21 cellular contexts compared by ENCODE assay signal in genomic region chr2:189144700-189145211, GRCh38. TPM values are rescaled to one million over a fixed set of nuclear protein-coding genes. Genes with fewer than 3 reads are reported as not detected.
DNase-seq lines count a peak whose midpoint lies in the region; ATAC-seq and TF ChIP-seq lines count a peak whose summit lies in the region.
"Had no signal": no experiment of that assay in that cellular context is flagged by ENCODE, and none has a peak within 500 bp of the region (broad histone marks: within the 10 kb centered on the region; RNA-seq: fewer than 3 reads in every experiment).

No MANE protein-coding gene starts in this region.

- no peak overlapping the region for H3K9ac ChIP-seq in IMR-90 (ENCODE audit: low read depth, low read length)
- no peak overlapping the region for H3K9ac ChIP-seq in fibroblast of lung (ENCODE audit: insufficient read depth, low read length)
- H3K9ac ChIP-seq: BLaER1 treated with 17β-estradiol and CSF1 and Interleukin-3, amounts not matched to agents 10 nM and 100 nM had no signal

- H3K4ac ChIP-seq in IMR-90 (ENCODE audit: low read depth, low read length): peak overlapping the region; percentile 67

- no peak for TF ChIP-seq EP300 in tibial nerve (IDR thresholded peaks at IDR 0.05)

- peak overlapping the region; percentile 49 for H2BK20ac ChIP-seq in IMR-90 (ENCODE audit: low read depth, low read length)

- H3K36me3 Mint-ChIP-seq in mesothelial cell of epicardium: peaks cover 4% of the 10 kb centered on the region
- H3K36me3 Mint-ChIP-seq: activated naive CD8-positive, alpha-beta T cell treated with anti-CD3 and anti-CD28 coated beads, Interleukin-2, amount 10 ng/mL, durations not matched to agents 7 days and 5 days had no signal

- H3K4me3 ChIP-seq in IMR-90 (ENCODE audit: insufficient read depth, low read depth, low read length): no peak overlapping the region
- H3K4me3 ChIP-seq in fibroblast of lung (replicated peaks in 1 of 4; ENCODE audit: control extremely low read depth in 1 of 4, insufficient read depth in 1 of 4, low read depth in 3 of 4, low read length in 4 of 4): no peak overlapping the region
- H3K4me3 ChIP-seq in tibial nerve: no peak overlapping the region
- H3K4me3 ChIP-seq: BLaER1 treated with 17β-estradiol and CSF1 and Interleukin-3, amounts not matched to agents 10 nM and 100 nM; breast epithelium had no signal

- TF ChIP-seq POLR2A in IMR-90 (IDR thresholded peaks at IDR 0.05; ENCODE audit: low read depth, low read length) (no peak), tibial nerve (IDR thresholded peaks at IDR 0.05) (no peak)

- ATAC-seq in IMR-90 (ENCODE audit: low read depth) (no peak), GM21825 (IDR thresholded peaks at IDR 0.05; ENCODE audit: unreplicated experiment) (no peak)
- ATAC-seq: T-helper 17 cell had no signal

- H2AFZ ChIP-seq in IMR-90 (replicated peaks; ENCODE audit: low read length, poor library complexity): no peak overlapping the region
- H2AFZ ChIP-seq in fibroblast of lung (ENCODE audit: low read length): no peak overlapping the region

- WGBS in IMR-90 (ENCODE audit: extremely low coverage in 2 of 2, insufficient read length in 1 of 2), 2 experiments: no CpG with 5 or more reads among the region's 3 CpGs
- 87 to 89% methylated on average over 3 of the region's 3 CpGs for WGBS in tibial nerve, 2 donors

- H3K27me3 ChIP-seq in IMR-90 (ENCODE audit: control insufficient read depth, insufficient read depth, low read length): no peaks in the 10 kb centered on the region
- H3K27me3 ChIP-seq in fibroblast of lung (ENCODE audit: control insufficient read depth, insufficient read depth, low read length): no peaks in the 10 kb centered on the region
- no peaks in the 10 kb centered on the region for H3K27me3 ChIP-seq in tibial nerve
- H3K27me3 ChIP-seq: BLaER1 treated with 17β-estradiol and CSF1 and Interleukin-3, amounts not matched to agents 10 nM and 100 nM; breast epithelium; neutrophil had no signal

- H3K79me2 ChIP-seq in fibroblast of lung (ENCODE audit: control insufficient read depth, insufficient read depth, low read length): peaks cover 74% of the 10 kb centered on the region

- intact Hi-C loops in IMR-90 (cut with micrococcal nuclease): no loop called here

- H2BK15ac ChIP-seq in IMR-90 (ENCODE audit: low read depth, low read length): no peak overlapping the region; the same call in 2 of the 3 replicates

- peaks cover 2% of the 10 kb centered on the region for H3K36me3 ChIP-seq in IMR-90 (ENCODE audit: control insufficient read depth, insufficient read depth, low read length)
- H3K36me3 ChIP-seq in fibroblast of lung (ENCODE audit: control insufficient read depth, insufficient read depth, low read length): no peaks in the 10 kb centered on the region
- H3K36me3 ChIP-seq in tibial nerve: no peaks in the 10 kb centered on the region
- H3K36me3 ChIP-seq: BLaER1 treated with 17β-estradiol and CSF1 and Interleukin-3, amounts not matched to agents 10 nM and 100 nM; breast epithelium; neutrophil; WERI-Rb-1 had no signal

- H3K9me3 ChIP-seq in IMR-90 (ENCODE audit: control insufficient read depth, insufficient read depth, low read length) (no peaks in the 10 kb centered on the region), fibroblast of lung (ENCODE audit: control insufficient read depth, insufficient read depth, low read depth, low read length) (no peaks in the 10 kb centered on the region), tibial nerve (no peaks in the 10 kb centered on the region)
- H3K9me3 ChIP-seq: BLaER1 treated with 17β-estradiol and CSF1 and Interleukin-3, amounts not matched to agents 10 nM and 100 nM; breast epithelium; neutrophil had no signal

- H3K4me2 ChIP-seq in IMR-90 (ENCODE audit: low read depth, low read length) (peak overlapping the region; percentile 58), fibroblast of lung (ENCODE audit: extremely low read depth, insufficient read depth, low read length) (peak overlapping the region; percentile 68)
- H3K4me2 ChIP-seq: BLaER1 treated with 17β-estradiol and CSF1 and Interleukin-3, amounts not matched to agents 10 nM and 100 nM had no signal

- peak overlapping the region; percentile 69 for H3K27ac Mint-ChIP-seq in mesothelial cell of epicardium
- H3K27ac Mint-ChIP-seq: activated naive CD8-positive, alpha-beta T cell treated with anti-CD3 and anti-CD28 coated beads, Interleukin-2, amount 10 ng/mL, durations not matched to agents 7 days and 5 days; T-helper 17 cell had no signal

- peak overlapping the region; percentile 61 for H2BK120ac ChIP-seq in IMR-90 (ENCODE audit: low read depth, low read length)

- DNase-seq in DMS 273 treated with DMSO at 0.1 percent for 48 hours (lab: John Stamatoyannopoulos, UW) (peak; percentile 62), IMR-90 (peak; percentile 59), fibroblast of lung (ENCODE audit: low read depth in 2 of 2) (peak; percentile 46 to 87), mesothelial cell of epicardium (ENCODE audit: low spot score in 2 of 2, unreplicated experiment in 2 of 2) (no peak), NCI-H1048 (lab: John Stamatoyannopoulos, UW) (no peak), COLO829 (ENCODE audit: low spot score) (no peak), tibial nerve (ENCODE audit: low spot score in 2 of 2) (no peak)
- DNase-seq: activated CD4-positive, alpha-beta T cell treated with anti-CD3 and anti-CD28 coated beads, Interleukin-2, amount 50 U/mL, for 4 hours; activated CD8-positive, alpha-beta memory T cell treated with anti-CD3 and anti-CD28 coated beads, Interleukin-2, amount 50 U/mL, for 48 hours; activated naive CD8-positive, alpha-beta T cell treated with anti-CD3 and anti-CD28 coated beads, Interleukin-2, amount 10 ng/mL, durations not matched to agents 7 days and 5 days; Calu3; KBM-7; NCI-H1694 treated with DMSO at 0.1 percent for 48 hours; NCI-H774; stimulated activated CD4-positive, alpha-beta T cell treated with anti-CD3 and anti-CD28 coated beads, Interleukin-12 subunit alpha, Interleukin-12 subunit beta, amount 100 ng/mL, for 4 hours; T-helper 17 cell; WERI-Rb-1 had no signal

- peaks cover 13% of the 10 kb centered on the region for H3K4me1 ChIP-seq in IMR-90 (ENCODE audit: control insufficient read depth, insufficient read depth, low read length)
- H3K4me1 ChIP-seq in fibroblast of lung (ENCODE audit: control insufficient read depth, extremely low read depth, insufficient read depth, low read length): peaks cover 3% of the 10 kb centered on the region
- peaks cover 0 to 37% (median 13%) of the 10 kb centered on the region in 4 donors for H3K4me1 ChIP-seq in tibial nerve
- H3K4me1 ChIP-seq: BLaER1 treated with 17β-estradiol and CSF1 and Interleukin-3, amounts not matched to agents 10 nM and 100 nM; breast epithelium had no signal

- H4K91ac ChIP-seq in IMR-90 (ENCODE audit: insufficient read depth, low read depth, low read length): no peak overlapping the region; the same call in 1 of the 2 replicates

- H4K20me1 ChIP-seq in IMR-90 (ENCODE audit: insufficient read depth, low read length) (peaks cover 23% of the 10 kb centered on the region; the same call in 1 of the 2 replicates), fibroblast of lung (ENCODE audit: control insufficient read depth, extremely low read depth, insufficient read depth, low read length) (no peaks in the 10 kb centered on the region)
- H4K20me1 ChIP-seq: BLaER1 treated with 17β-estradiol and CSF1 and Interleukin-3, amounts not matched to agents 10 nM and 100 nM had no signal

- dilution Hi-C loops in IMR-90 (cut with HindIII; ENCODE audit: low sequenced_read_pairs, unreplicated experiment): no loop called here

- peak overlapping the region; percentile 85; the same call in 1 of the 2 replicates for H3K27ac ChIP-seq in IMR-90 (ENCODE audit: insufficient read depth, low read length)
- H3K27ac ChIP-seq in fibroblast of lung (ENCODE audit: insufficient read depth, low read length): peak overlapping the region; percentile 46
- H3K27ac ChIP-seq in tibial nerve: peak overlapping the region in 1 of 4 donors; percentile 10
- H3K27ac ChIP-seq: BLaER1 treated with 17β-estradiol and CSF1 and Interleukin-3, amounts not matched to agents 10 nM and 100 nM; breast epithelium; neutrophil; WERI-Rb-1 had no signal

- no TSS peak for BruUV-seq in IMR-90 (replicated peaks; lab: Mats Ljungman, UMichigan)

- peaks cover 36% of the 10 kb centered on the region for H3K4me1 Mint-ChIP-seq in mesothelial cell of epicardium
- H3K4me1 Mint-ChIP-seq: activated naive CD8-positive, alpha-beta T cell treated with anti-CD3 and anti-CD28 coated beads, Interleukin-2, amount 10 ng/mL, durations not matched to agents 7 days and 5 days had no signal

- H3K27me3 Mint-ChIP-seq in mesothelial cell of epicardium (ENCODE audit: low read depth): no peaks in the 10 kb centered on the region
- H3K27me3 Mint-ChIP-seq: activated naive CD8-positive, alpha-beta T cell treated with anti-CD3 and anti-CD28 coated beads, Interleukin-2, amount 10 ng/mL, durations not matched to agents 7 days and 5 days; T-helper 17 cell had no signal

- CTCF ChIA-PET in IMR-90 (lab: Yijun Ruan, JAX): no interaction called here

- H3K9me1 ChIP-seq in IMR-90 (ENCODE audit: insufficient read depth, low read length): 0 out of 2 replicates have a peak, but pooled peaks cover 6% of the 10 kb centered on the region

- H2AK9ac ChIP-seq in IMR-90 (replicated peaks; ENCODE audit: low read depth, low read length, poor library complexity): no peak overlapping the region

- peak overlapping the region in 1 of 2 experiments; percentile 71; a peak in 1 of 4 replicates for H4K8ac ChIP-seq in IMR-90 (ENCODE audit: low read depth in 2 of 2, low read length in 2 of 2)

- no peak overlapping the region for H3K4me3 Mint-ChIP-seq in mesothelial cell of epicardium
- H3K4me3 Mint-ChIP-seq: activated naive CD8-positive, alpha-beta T cell treated with anti-CD3 and anti-CD28 coated beads, Interleukin-2, amount 10 ng/mL, durations not matched to agents 7 days and 5 days; T-helper 17 cell had no signal

- no peak for TF ChIP-seq RAD21 in IMR-90 (IDR thresholded peaks at IDR 0.05; ENCODE audit: low read length)

- peak overlapping the region; percentile 90; the same call in 1 of the 2 replicates for H3K18ac ChIP-seq in IMR-90 (ENCODE audit: low read depth, low read length)

- no peak overlapping the region for H3K56ac ChIP-seq in IMR-90 (ENCODE audit: extremely low read depth, insufficient read depth, low read length)

- in situ Hi-C loops in IMR-90 (cut with MboI; ENCODE audit: low sequenced_read_pairs): no loop called here

- peaks cover 5 to 38% of the 10 kb centered on the region in 2 experiments for H3K79me1 ChIP-seq in IMR-90 (ENCODE audit: low read depth in 1 of 2, low read length in 2 of 2)

- POLR2A ChIA-PET in IMR-90 (lab: Charles Lee; ENCODE audit: unreplicated experiment): no interaction called here

- H3K14ac ChIP-seq in IMR-90 (replicated peaks; ENCODE audit: low read depth, low read length): peak overlapping the region; percentile 75; the same call in 1 of the 2 replicates

- H2BK5ac ChIP-seq in IMR-90 (ENCODE audit: low read depth, low read length, poor library complexity, severe bottlenecking): peak overlapping the region; percentile 86

- H4K5ac ChIP-seq in IMR-90 (ENCODE audit: low read depth, low read length): no peak overlapping the region

- peak overlapping the region; percentile 76; the same call in 1 of the 2 replicates for H2AK5ac ChIP-seq in IMR-90 (ENCODE audit: low read depth, low read length)

- H3K23ac ChIP-seq in IMR-90 (ENCODE audit: low read depth, low read length): peak overlapping the region; percentile 88; the same call in 1 of the 2 replicates

- no peak for TF ChIP-seq CTCF in IMR-90 (conservative IDR thresholded peaks at IDR 0.05; ENCODE audit: low read depth, low read length)
- no peak for TF ChIP-seq CTCF in fibroblast of lung (conservative IDR thresholded peaks at IDR 0.05 in 1 of 2, IDR thresholded peaks at IDR 0.05 in 1 of 2; ENCODE audit: low read depth in 1 of 2, low read length in 2 of 2)
- no peak for TF ChIP-seq CTCF in mesothelial cell of epicardium (IDR thresholded peaks at IDR 0.05; ENCODE audit: unreplicated experiment)
- TF ChIP-seq CTCF in tibial nerve (IDR thresholded peaks at IDR 0.05): no peak

- H3K9me3 Mint-ChIP-seq in mesothelial cell of epicardium: peaks cover 11% of the 10 kb centered on the region
- H3K9me3 Mint-ChIP-seq: activated naive CD8-positive, alpha-beta T cell treated with anti-CD3 and anti-CD28 coated beads, Interleukin-2, amount 10 ng/mL, durations not matched to agents 7 days and 5 days had no signal

RNA-seq across cellular contexts. Expression of gene COL5A2, which starts 34.8 kb away (rescaled TPM):
- total RNA-seq in IMR-90 (2012; rRNA removed) (235 and 257 TPM in 2 replicates), fibroblast of lung (200 and 253 TPM in 2 replicates), mesothelial cell of epicardium (438 to 472 TPM (median 459 TPM) in 3 replicates), tibial nerve (10 to 100 TPM; 34.7 to 60.4 (median 51.4) TPM)
- polyA plus RNA-seq in IMR-90 (2012; rRNA removed) (155 and 181 TPM in 2 replicates), fibroblast of lung (93.1 and 353 TPM in 2 replicates)
- polyA plus RNA-seq in IMR-90 (2012; cell fraction: cytosol; rRNA removed): 85.6 and 111 TPM in 2 replicates
- 121 and 233 TPM in 2 replicates for polyA plus RNA-seq in IMR-90 (2012; cell fraction: nucleus; rRNA removed; ENCODE audit: low replicate concordance)
- polyA plus RNA-seq in fibroblast of lung (2012): 101 and 369 TPM in 2 replicates
- polyA minus RNA-seq in fibroblast of lung (ENCODE audit: low replicate concordance): 109 and 270 TPM in 2 replicates

Comparison
In these comparisons a context has a peak if more than half of its experiments do, and no peak if none do; other contexts are left out.
1. DNase-seq: peak in DMS 273 treated with DMSO at 0.1 percent for 48 hours (single experiment), IMR-90 (single experiment) and fibroblast of lung (2 of 2); none in mesothelial cell of epicardium (0 of 2), NCI-H1048 (single experiment), COLO829 (single experiment) and tibial nerve (0 of 2).